In the genomic region with DNA sequence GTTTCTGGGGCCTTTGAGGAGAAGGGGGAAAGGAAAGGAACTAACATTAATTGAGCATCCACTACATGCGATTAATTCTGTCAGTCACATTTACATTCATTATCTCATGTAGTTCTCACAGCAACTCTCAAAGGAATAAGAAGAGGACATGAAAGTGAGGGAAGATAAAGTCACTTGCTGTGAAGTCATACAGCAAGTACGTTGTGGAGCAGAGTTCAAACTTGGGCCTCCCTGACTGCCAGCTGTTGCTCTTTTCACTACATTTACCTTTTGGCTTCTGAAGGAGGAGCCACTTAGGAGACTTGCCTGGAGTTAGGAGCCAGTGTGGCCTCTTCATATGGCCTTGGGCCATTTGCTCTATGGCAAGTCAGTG, we compare ENCODE assay signal across 1 cellular context.
TF ChIP-seq lines count a peak whose summit lies in the region.

No MANE protein-coding gene starts in this region.

TF ChIP-seq in IMR-90, 13 proteins besides CTCF, POLR2A, EP300 and RAD21:
- TF ChIP-seq MXI1 (IDR thresholded peaks at IDR 0.05; ENCODE audit: borderline replicate concordance, low read depth, low read length) (no peak), MAFK (IDR thresholded peaks at IDR 0.05; ENCODE audit: low read depth, low read length) (no peak), FOS (IDR thresholded peaks at IDR 0.05; ENCODE audit: low read depth, low read length) (no peak), MAZ (IDR thresholded peaks at IDR 0.05; ENCODE audit: borderline replicate concordance, low read depth, low read length) (no peak), BHLHE40 (IDR thresholded peaks at IDR 0.05; ENCODE audit: low read depth, low read length) (no peak), SMC3 (IDR thresholded peaks at IDR 0.05; ENCODE audit: low read depth, low read length) (no peak), RCOR1 (IDR thresholded peaks at IDR 0.05; ENCODE audit: insufficient replicate concordance, low read length) (no peak), RFX5 (IDR thresholded peaks at IDR 0.05; ENCODE audit: low read depth, low read length) (no peak), CEBPB (IDR thresholded peaks at IDR 0.05; ENCODE audit: low read depth, low read length) (no peak), NFE2L2 (IDR thresholded peaks at IDR 0.05; ENCODE audit: low read depth, low read length) (no peak), CHD1 (IDR thresholded peaks at IDR 0.05; ENCODE audit: low read depth, low read length) (no peak)
- TF ChIP-seq, protein P1, sequence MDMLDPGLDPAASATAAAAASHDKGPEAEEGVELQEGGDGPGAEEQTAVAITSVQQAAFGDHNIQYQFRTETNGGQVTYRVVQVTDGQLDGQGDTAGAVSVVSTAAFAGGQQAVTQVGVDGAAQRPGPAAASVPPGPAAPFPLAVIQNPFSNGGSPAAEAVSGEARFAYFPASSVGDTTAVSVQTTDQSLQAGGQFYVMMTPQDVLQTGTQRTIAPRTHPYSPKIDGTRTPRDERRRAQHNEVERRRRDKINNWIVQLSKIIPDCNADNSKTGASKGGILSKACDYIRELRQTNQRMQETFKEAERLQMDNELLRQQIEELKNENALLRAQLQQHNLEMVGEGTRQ (IDR thresholded peaks at IDR 0.05; ENCODE audit: low read depth, low read length): no peak
- TF ChIP-seq, protein P2, sequence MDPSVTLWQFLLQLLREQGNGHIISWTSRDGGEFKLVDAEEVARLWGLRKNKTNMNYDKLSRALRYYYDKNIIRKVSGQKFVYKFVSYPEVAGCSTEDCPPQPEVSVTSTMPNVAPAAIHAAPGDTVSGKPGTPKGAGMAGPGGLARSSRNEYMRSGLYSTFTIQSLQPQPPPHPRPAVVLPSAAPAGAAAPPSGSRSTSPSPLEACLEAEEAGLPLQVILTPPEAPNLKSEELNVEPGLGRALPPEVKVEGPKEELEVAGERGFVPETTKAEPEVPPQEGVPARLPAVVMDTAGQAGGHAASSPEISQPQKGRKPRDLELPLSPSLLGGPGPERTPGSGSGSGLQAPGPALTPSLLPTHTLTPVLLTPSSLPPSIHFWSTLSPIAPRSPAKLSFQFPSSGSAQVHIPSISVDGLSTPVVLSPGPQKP (IDR thresholded peaks at IDR 0.05; ENCODE audit: borderline replicate concordance, low read depth, low read length): no peak
